30 cellular contexts compared by ENCODE assay signal in genomic region chr1:236336084-236336483, GRCh38. TPM values are rescaled to one million over a fixed set of nuclear protein-coding genes. Genes with fewer than 3 reads are reported as not detected.
"Had no signal": no experiment of that assay in that cellular context is flagged by ENCODE, and none has a peak within 500 bp of the region (broad histone marks: within the 10 kb centered on the region; RNA-seq: fewer than 3 reads in every experiment).

No MANE protein-coding gene starts in this region.

- H3K27me3 ChIP-seq: ascending aorta had no signal

- H3K4me1 Mint-ChIP-seq: activated CD4-positive, alpha-beta T cell treated with anti-CD3 and anti-CD28 coated beads, Interleukin-2, amount 10 ng/mL, durations not matched to agents 24 days and 14 days; activated naive CD4-positive, alpha-beta T cell treated with anti-CD3 and anti-CD28 coated beads, Interleukin-2, amount 50 U/mL, for 24 hours; activated naive CD8-positive, alpha-beta T cell treated with anti-CD3 and anti-CD28 coated beads, Interleukin-2, amount 10 ng/mL, durations not matched to agents 7 days and 5 days had no signal

- H3K27ac Mint-ChIP-seq: activated CD4-positive, alpha-beta T cell treated with anti-CD3 and anti-CD28 coated beads, Interleukin-2, amount 10 ng/mL, durations not matched to agents 24 days and 14 days; activated CD8-positive, alpha-beta T cell treated with anti-CD3 and anti-CD28 coated beads for 36 hours; activated naive CD4-positive, alpha-beta T cell treated with anti-CD3 and anti-CD28 coated beads, Interleukin-2, amount 50 U/mL, for 24 hours; activated naive CD8-positive, alpha-beta T cell treated with anti-CD3 and anti-CD28 coated beads, Interleukin-2, amount 10 ng/mL, durations not matched to agents 7 days and 5 days; activated T-cell treated with anti-CD3 and anti-CD28 coated beads, Interleukin-2, amount 50 U/mL, for 72 hours; activated T-helper 2 cell treated with anti-CD3 and anti-CD28 coated beads, Interferon-gamma antibody, Interleukin-2, Interleukin-4, amounts not matched to agents 10 μg/mL and 5 μg/mL and 100 μg/mL, durations not matched to agents 14 hours and 24 hours and 36 hours had no signal

- H3K4me1 ChIP-seq: ascending aorta had no signal

- H3K27ac ChIP-seq: ascending aorta, WERI-Rb-1 had no signal

- H3K9me3 Mint-ChIP-seq: activated CD4-positive, alpha-beta T cell treated with anti-CD3 and anti-CD28 coated beads, Interleukin-2, amount 10 ng/mL, durations not matched to agents 24 days and 14 days; activated CD8-positive, alpha-beta T cell treated with anti-CD3 and anti-CD28 coated beads for 36 hours; activated naive CD4-positive, alpha-beta T cell treated with anti-CD3 and anti-CD28 coated beads, Interleukin-2, amount 50 U/mL, for 24 hours; activated naive CD8-positive, alpha-beta T cell treated with anti-CD3 and anti-CD28 coated beads, Interleukin-2, amount 10 ng/mL, durations not matched to agents 7 days and 5 days; activated T-cell treated with anti-CD3 and anti-CD28 coated beads, Interleukin-2, amount 50 U/mL, for 72 hours; activated T-helper 2 cell treated with anti-CD3 and anti-CD28 coated beads, Interferon-gamma antibody, Interleukin-2, Interleukin-4, amounts not matched to agents 10 μg/mL and 5 μg/mL and 100 μg/mL, durations not matched to agents 14 hours and 24 hours and 36 hours had no signal

- H3K4me3 Mint-ChIP-seq: activated CD4-positive, alpha-beta T cell treated with anti-CD3 and anti-CD28 coated beads, Interleukin-2, amount 10 ng/mL, durations not matched to agents 24 days and 14 days; activated CD8-positive, alpha-beta T cell treated with anti-CD3 and anti-CD28 coated beads for 36 hours; activated naive CD4-positive, alpha-beta T cell treated with anti-CD3 and anti-CD28 coated beads, Interleukin-2, amount 50 U/mL, for 24 hours; activated naive CD8-positive, alpha-beta T cell treated with anti-CD3 and anti-CD28 coated beads, Interleukin-2, amount 10 ng/mL, durations not matched to agents 7 days and 5 days; activated T-cell treated with anti-CD3 and anti-CD28 coated beads, Interleukin-2, amount 50 U/mL, for 72 hours had no signal

- H3K27me3 Mint-ChIP-seq: activated CD8-positive, alpha-beta T cell treated with anti-CD3 and anti-CD28 coated beads for 36 hours had no signal

- H3K36me3 Mint-ChIP-seq: activated naive CD4-positive, alpha-beta T cell treated with anti-CD3 and anti-CD28 coated beads, Interleukin-2, amount 50 U/mL, for 24 hours; activated naive CD8-positive, alpha-beta T cell treated with anti-CD3 and anti-CD28 coated beads, Interleukin-2, amount 10 ng/mL, durations not matched to agents 7 days and 5 days had no signal

- ATAC-seq: activated CD8-positive, alpha-beta T cell treated with anti-CD3 and anti-CD28 coated beads for 36 hours; activated T-cell treated with anti-CD3 and anti-CD28 coated beads, Interleukin-2, amount 50 U/mL, for 72 hours had no signal

- H3K4me3 ChIP-seq: ascending aorta had no signal

- H3K36me3 ChIP-seq: ascending aorta, WERI-Rb-1 had no signal

- H3K9me3 ChIP-seq: ascending aorta had no signal

- DNase-seq: activated CD4-positive, alpha-beta T cell treated with anti-CD3 and anti-CD28 coated beads, Interleukin-2, amount 10 ng/mL, durations not matched to agents 24 days and 14 days; activated CD4-positive, alpha-beta T cell treated with anti-CD3 and anti-CD28 coated beads, Interleukin-2, amount 50 U/mL, for 4 hours; activated CD4-positive, CD25-positive, alpha-beta regulatory T cell; activated CD8-positive, alpha-beta T cell treated with anti-CD3 and anti-CD28 coated beads for 36 hours; activated gamma-delta T cell; activated naive CD4-positive, alpha-beta T cell treated with Interleukin-2 at 50 U/mL for 16 hours; activated naive CD8-positive, alpha-beta T cell treated with anti-CD3 and anti-CD28 coated beads, Interleukin-2, amount 10 ng/mL, durations not matched to agents 7 days and 5 days; activated T-cell treated with anti-CD3 and anti-CD28 coated beads, Interleukin-2, amount 50 U/mL, for 1 hour; activated T-cell treated with anti-CD3 and anti-CD28 coated beads, Interleukin-2, amount 50 U/mL, for 72 hours; amygdala; MM.1S; MV-4-11; NCI-H1092; NCI-H1436 treated with DMSO at 0.1 percent for 48 hours; NCI-H1694 treated with DMSO at 0.1 percent for 48 hours; NCI-H2029; NCI-H2171; NCI-H510A; NCI-H526; NCI-H748 treated with DMSO at 0.1 percent for 48 hours; NK-92 treated with Interleukin-12 subunit alpha and Interleukin-12 subunit beta, amount 100 ng/mL, for 24 hours; Right ventricle myocardium superior; SW 1271; T-helper 1 cell; T1000; WERI-Rb-1 had no signal

RNA-seq across cellular contexts. Expression of gene EDARADD, which starts 58.0 kb away (rescaled TPM):
- total RNA-seq: ascending aorta, LHCN-M2 had no signal
